1 cellular context compared by ENCODE assay signal in genomic region chr9:38362912-38363588, GRCh38.
TF ChIP-seq lines count a peak whose summit lies in the region.

No MANE protein-coding gene starts in this region.

TF ChIP-seq in K562, 482 proteins besides CTCF, POLR2A, EP300 and RAD21 (continued from another document):
- TF ChIP-seq ZNF592 (IDR thresholded peaks at IDR 0.05), result no peak
- no peak for TF ChIP-seq SAFB (IDR thresholded peaks at IDR 0.05; ENCODE audit: borderline replicate concordance, low read depth, low read length)
- TF ChIP-seq PRMT5 (CRISPR knock-in tag; IDR thresholded peaks at IDR 0.05), result no peak
- no peak for TF ChIP-seq SUPT5H (IDR thresholded peaks at IDR 0.05)
- TF ChIP-seq NCOA6 (IDR thresholded peaks at IDR 0.05), result no peak
- TF ChIP-seq EZH2 (IDR thresholded peaks at IDR 0.05; ENCODE audit: borderline replicate concordance, low read depth, low read length), result no peak
- TF ChIP-seq, protein P1, sequence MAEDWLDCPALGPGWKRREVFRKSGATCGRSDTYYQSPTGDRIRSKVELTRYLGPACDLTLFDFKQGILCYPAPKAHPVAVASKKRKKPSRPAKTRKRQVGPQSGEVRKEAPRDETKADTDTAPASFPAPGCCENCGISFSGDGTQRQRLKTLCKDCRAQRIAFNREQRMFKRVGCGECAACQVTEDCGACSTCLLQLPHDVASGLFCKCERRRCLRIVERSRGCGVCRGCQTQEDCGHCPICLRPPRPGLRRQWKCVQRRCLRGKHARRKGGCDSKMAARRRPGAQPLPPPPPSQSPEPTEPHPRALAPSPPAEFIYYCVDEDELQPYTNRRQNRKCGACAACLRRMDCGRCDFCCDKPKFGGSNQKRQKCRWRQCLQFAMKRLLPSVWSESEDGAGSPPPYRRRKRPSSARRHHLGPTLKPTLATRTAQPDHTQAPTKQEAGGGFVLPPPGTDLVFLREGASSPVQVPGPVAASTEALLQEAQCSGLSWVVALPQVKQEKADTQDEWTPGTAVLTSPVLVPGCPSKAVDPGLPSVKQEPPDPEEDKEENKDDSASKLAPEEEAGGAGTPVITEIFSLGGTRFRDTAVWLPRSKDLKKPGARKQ (CRISPR knock-in tag; IDR thresholded peaks at IDR 0.05), result peak; percentile 52; the same call in 1 of the 2 replicates
